ENCODE assay signal across 1 cellular context in the genomic region with DNA sequence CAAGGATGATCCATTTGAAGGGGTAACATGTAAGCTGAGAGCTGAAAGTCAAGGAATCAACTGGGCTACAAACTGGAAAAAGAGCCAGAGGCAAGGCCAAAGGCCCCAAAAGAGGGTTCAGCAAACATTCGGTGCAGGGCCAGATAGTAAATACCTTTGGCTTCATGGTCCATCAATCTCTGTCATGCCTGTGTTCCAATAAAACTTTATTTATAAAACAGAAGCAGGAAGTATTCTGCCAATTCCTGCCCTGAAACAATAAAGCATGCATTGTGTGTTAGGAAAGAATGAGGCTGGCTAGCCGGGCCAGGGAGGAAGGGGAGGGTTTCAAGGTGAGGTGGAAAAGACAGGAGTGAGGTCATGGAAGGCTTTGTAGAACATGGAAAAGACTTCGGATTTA.
TF ChIP-seq lines count a peak whose summit lies in the region.

No MANE protein-coding gene starts in this region.

TF ChIP-seq in GM12878, 131 proteins besides CTCF, POLR2A, EP300 and RAD21:
- TF ChIP-seq, protein P1, sequence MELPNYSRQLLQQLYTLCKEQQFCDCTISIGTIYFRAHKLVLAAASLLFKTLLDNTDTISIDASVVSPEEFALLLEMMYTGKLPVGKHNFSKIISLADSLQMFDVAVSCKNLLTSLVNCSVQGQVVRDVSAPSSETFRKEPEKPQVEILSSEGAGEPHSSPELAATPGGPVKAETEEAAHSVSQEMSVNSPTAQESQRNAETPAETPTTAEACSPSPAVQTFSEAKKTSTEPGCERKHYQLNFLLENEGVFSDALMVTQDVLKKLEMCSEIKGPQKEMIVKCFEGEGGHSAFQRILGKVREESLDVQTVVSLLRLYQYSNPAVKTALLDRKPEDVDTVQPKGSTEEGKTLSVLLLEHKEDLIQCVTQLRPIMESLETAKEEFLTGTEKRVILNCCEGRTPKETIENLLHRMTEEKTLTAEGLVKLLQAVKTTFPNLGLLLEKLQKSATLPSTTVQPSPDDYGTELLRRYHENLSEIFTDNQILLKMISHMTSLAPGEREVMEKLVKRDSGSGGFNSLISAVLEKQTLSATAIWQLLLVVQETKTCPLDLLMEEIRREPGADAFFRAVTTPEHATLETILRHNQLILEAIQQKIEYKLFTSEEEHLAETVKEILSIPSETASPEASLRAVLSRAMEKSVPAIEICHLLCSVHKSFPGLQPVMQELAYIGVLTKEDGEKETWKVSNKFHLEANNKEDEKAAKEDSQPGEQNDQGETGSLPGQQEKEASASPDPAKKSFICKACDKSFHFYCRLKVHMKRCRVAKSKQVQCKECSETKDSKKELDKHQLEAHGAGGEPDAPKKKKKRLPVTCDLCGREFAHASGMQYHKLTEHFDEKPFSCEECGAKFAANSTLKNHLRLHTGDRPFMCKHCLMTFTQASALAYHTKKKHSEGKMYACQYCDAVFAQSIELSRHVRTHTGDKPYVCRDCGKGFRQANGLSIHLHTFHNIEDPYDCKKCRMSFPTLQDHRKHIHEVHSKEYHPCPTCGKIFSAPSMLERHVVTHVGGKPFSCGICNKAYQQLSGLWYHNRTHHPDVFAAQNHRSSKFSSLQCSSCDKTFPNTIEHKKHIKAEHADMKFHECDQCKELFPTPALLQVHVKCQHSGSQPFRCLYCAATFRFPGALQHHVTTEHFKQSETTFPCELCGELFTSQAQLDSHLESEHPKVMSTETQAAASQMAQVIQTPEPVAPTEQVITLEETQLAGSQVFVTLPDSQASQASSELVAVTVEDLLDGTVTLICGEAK (IDR thresholded peaks at IDR 0.05; ENCODE audit: borderline replicate concordance), result peak; percentile 97
- TF ChIP-seq, protein P2, sequence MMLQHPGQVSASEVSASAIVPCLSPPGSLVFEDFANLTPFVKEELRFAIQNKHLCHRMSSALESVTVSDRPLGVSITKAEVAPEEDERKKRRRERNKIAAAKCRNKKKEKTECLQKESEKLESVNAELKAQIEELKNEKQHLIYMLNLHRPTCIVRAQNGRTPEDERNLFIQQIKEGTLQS (IDR thresholded peaks at IDR 0.05; ENCODE audit: borderline replicate concordance, extremely low read depth, low read depth, low read length), result no peak
